In genomic region chr14:60815371-60815770, GRCh38 we compare ENCODE assay signal across 10 cellular contexts.
DNase-seq lines count a peak whose midpoint lies in the region; ATAC-seq and TF ChIP-seq lines count a peak whose summit lies in the region.
"Had no signal": no experiment of that assay in that cellular context is flagged by ENCODE, and none has a peak within 500 bp of the region (broad histone marks: within the 10 kb centered on the region; RNA-seq: fewer than 3 reads in every experiment).

No MANE protein-coding gene starts in this region.

- no peaks in the 10 kb centered on the region for H3K79me2 ChIP-seq in GM23338 (replicated peaks; ENCODE audit: insufficient read depth)

- H3K27me3 Mint-ChIP-seq in GM23338 (ENCODE audit: insufficient read depth, low read depth, poor library complexity), result peaks cover 3% of the 10 kb centered on the region

- no peak overlapping the region for H3K4me3 ChIP-seq in GM23338
- H3K4me3 ChIP-seq: PC-9 had no signal

- H3K4me1 Mint-ChIP-seq in GM23338, result no peaks in the 10 kb centered on the region

- ATAC-seq in GM18907 (IDR thresholded peaks at IDR 0.05; ENCODE audit: unreplicated experiment), result peak; percentile 98
- ATAC-seq in GM23338, result no peak
- ATAC-seq in HG03558 (IDR thresholded peaks at IDR 0.05; ENCODE audit: extremely low read depth, unreplicated experiment), result peak; percentile 95

- peaks cover 19% of the 10 kb centered on the region for H3K36me3 Mint-ChIP-seq in GM23338 (ENCODE audit: low read depth)

- H3K27ac Mint-ChIP-seq in GM23338, result peak overlapping the region; percentile 72; the same call in 1 of the 2 replicates

- H3K27me3 ChIP-seq in GM23338 (ENCODE audit: insufficient read depth), result no peaks in the 10 kb centered on the region

- no peak for DNase-seq in GM23338 (ENCODE audit: low spot score)
- peak; percentile 52 for DNase-seq in kidney tubule cell (ENCODE audit: low spot score)
- DNase-seq in middle frontal gyrus (ENCODE audit: extremely low spot score, low spot score), result no peak
- DNase-seq in GM03348 (ENCODE audit: low spot score), result no peak
- no peak for DNase-seq in activated T-cell treated with anti-CD3 and anti-CD28 coated beads, Interleukin-2, amount 50 U/mL, for 1 hour
- DNase-seq: GOT3, PC-9, substantia nigra had no signal

- TF ChIP-seq CTCF in GM23338 (conservative IDR thresholded peaks at IDR 0.05; ENCODE audit: low read depth in 2 of 2), result no peak

- no peaks in the 10 kb centered on the region for H4K20me1 ChIP-seq in GM23338 (replicated peaks; ENCODE audit: insufficient read depth)

- H3K9me3 Mint-ChIP-seq in GM23338, result no peaks in the 10 kb centered on the region

- H3K4me2 ChIP-seq in GM23338, result no peak overlapping the region
- H3K4me2 ChIP-seq: PC-9 had no signal

- no peak overlapping the region for H3K4me3 Mint-ChIP-seq in GM23338

- H3K4me1 ChIP-seq in GM23338 (ENCODE audit: insufficient read depth), result no peaks in the 10 kb centered on the region; the same call in 1 of the 2 replicates

- H3F3A ChIP-seq in GM23338 (replicated peaks; ENCODE audit: low read depth), result no peaks in the 10 kb centered on the region

- H3K27ac ChIP-seq in GM23338 (ENCODE audit: low read depth), result no peak overlapping the region
- H3K27ac ChIP-seq: PC-9 had no signal

- no peak overlapping the region for H2AFZ ChIP-seq in GM23338
- H2AFZ ChIP-seq: PC-9 had no signal

- no peaks in the 10 kb centered on the region for H3K36me3 ChIP-seq in GM23338 (ENCODE audit: insufficient read depth)

- H3K9me2 ChIP-seq in GM23338 (ENCODE audit: insufficient read depth), result no peaks in the 10 kb centered on the region

TF ChIP-seq in GM23338, 12 proteins besides CTCF, POLR2A, EP300 and RAD21:
- TF ChIP-seq JUNB (IDR thresholded peaks at IDR 0.05; ENCODE audit: unreplicated experiment) (no peak), EZH2phosphoT487 (IDR thresholded peaks at IDR 0.05; ENCODE audit: unreplicated experiment) (no peak), ETS1 (IDR thresholded peaks at IDR 0.05) (no peak), ZNF462 (CRISPR knock-in tag; IDR thresholded peaks at IDR 0.05) (no peak), CREB1 (CRISPR knock-in tag; IDR thresholded peaks at IDR 0.05; ENCODE audit: low read depth) (no peak), REST (IDR thresholded peaks at IDR 0.05; ENCODE audit: unreplicated experiment) (no peak), EZH2 (IDR thresholded peaks at IDR 0.05; ENCODE audit: low read depth, unreplicated experiment) (no peak), ZNF114 (CRISPR knock-in tag; IDR thresholded peaks at IDR 0.05) (no peak), STAT1 (IDR thresholded peaks at IDR 0.05; ENCODE audit: unreplicated experiment) (no peak), NANOG (IDR thresholded peaks at IDR 0.05; ENCODE audit: borderline replicate concordance) (no peak), POLR2AphosphoS5 (IDR thresholded peaks at IDR 0.05; ENCODE audit: low read depth) (no peak), ZNF331 (CRISPR knock-in tag; IDR thresholded peaks at IDR 0.05; ENCODE audit: low read depth) (no peak)
TF ChIP-seq in GM23338: peak in this region for 0.
